9 cellular contexts compared by ENCODE assay signal in genomic region chr7:130890176-130891020, GRCh38.
DNase-seq lines count a peak whose midpoint lies in the region; ATAC-seq and TF ChIP-seq lines count a peak whose summit lies in the region.
"Had no signal": no experiment of that assay in that cellular context is flagged by ENCODE, and none has a peak within 500 bp of the region (broad histone marks: within the 10 kb centered on the region; RNA-seq: fewer than 3 reads in every experiment).

No MANE protein-coding gene starts in this region.

- in situ Hi-C loops in HAP-1 (cut with MboI; ENCODE audit: low sequenced_read_pairs), result no loop called here

- intact Hi-C loops in spleen (cut with DNase I; ENCODE audit: low total_unique reads), result no loop called here

- peak overlapping the region; percentile 78 to 87 for H3K27ac ChIP-seq in right atrium auricular region
- peak overlapping the region in 6 of 8 donors; percentile 27 to 88 (median 66) for H3K27ac ChIP-seq in spleen

- H3K4me1 ChIP-seq in adipocyte (ENCODE audit: control insufficient read depth, insufficient read depth, low read length) (peaks cover 95% of the 10 kb centered on the region), right atrium auricular region (peaks cover 0 to 71% of the 10 kb centered on the region in 2 donors), spleen (peaks cover 8 to 90% (median 41%) of the 10 kb centered on the region in 6 donors), HAP-1 (no peaks in the 10 kb centered on the region)

- no peak for TF ChIP-seq POLR2A in spleen (IDR thresholded peaks at IDR 0.05)
- no peak for TF ChIP-seq POLR2A in erythroblast (IDR thresholded peaks at IDR 0.05; ENCODE audit: low read length)

- WGBS in spleen, 5 donors, result 81 to 93% (median 83%) methylated on average over 11 of the region's 11 CpGs

- TF ChIP-seq CTCF in right atrium auricular region (IDR thresholded peaks at IDR 0.05) (no peak), spleen (IDR thresholded peaks at IDR 0.05 in 8 of 11, conservative IDR thresholded peaks at IDR 0.05 in 3 of 11) (no peak)

- no peak for ATAC-seq in HG02610 (IDR thresholded peaks at IDR 0.05; ENCODE audit: unreplicated experiment)

- H3K9me3 Mint-ChIP-seq in IgD-negative memory B cell, result no peaks in the 10 kb centered on the region

- DNase-seq in adipocyte (ENCODE audit: low read depth) (peak; percentile 89), right atrium auricular region (ENCODE audit: low spot score) (no peak), spleen (no peak), erythroblast (lab: John Stamatoyannopoulos, UW) (no peak), HAP-1 (ENCODE audit: low spot score in 2 of 2) (no peak)
- no peak for DNase-seq in activated CD4-positive, CD25-positive, alpha-beta regulatory T cell treated with anti-CD3 and anti-CD28 coated beads, Interleukin-2, amount 50 U/mL, for 72 hours
- DNase-seq: NCI-H1930 had no signal

- H3K27me3 Mint-ChIP-seq in IgD-negative memory B cell, result no peaks in the 10 kb centered on the region

- peaks cover 13 to 23% (median 14%) of the 10 kb centered on the region in 3 donors for H3K4me1 Mint-ChIP-seq in IgD-negative memory B cell

- H3K27me3 ChIP-seq in adipocyte (replicated peaks; ENCODE audit: control insufficient read depth, insufficient read depth, low read length) (no peaks in the 10 kb centered on the region), right atrium auricular region (no peaks in the 10 kb centered on the region), spleen (replicated peaks in 1 of 7) (no peaks in the 10 kb centered on the region), HAP-1 (ENCODE audit: low read depth) (no peaks in the 10 kb centered on the region)

- peak overlapping the region; percentile 89 for H3K9ac ChIP-seq in adipocyte (ENCODE audit: low read length)

- H3K36me3 ChIP-seq in adipocyte (ENCODE audit: control insufficient read depth, insufficient read depth, low read length, severe bottlenecking) (peaks cover 43% of the 10 kb centered on the region), right atrium auricular region (peaks cover 30% of the 10 kb centered on the region), spleen (peaks cover 0 to 74% (median 39%) of the 10 kb centered on the region in 6 donors), HAP-1 (replicated peaks) (no peaks in the 10 kb centered on the region; the same call in 1 of the 2 replicates)

- H3K27ac Mint-ChIP-seq in IgD-negative memory B cell, result peak overlapping the region in 2 of 3 donors; percentile 71 to 84

- H3K4me3 ChIP-seq in adipocyte (ENCODE audit: low read length) (peak overlapping the region; percentile 69), right atrium auricular region (no peak overlapping the region), spleen (no peak overlapping the region), HAP-1 (no peak overlapping the region)

- H3K9me3 ChIP-seq in adipocyte (ENCODE audit: control insufficient read depth, low read length) (no peaks in the 10 kb centered on the region), right atrium auricular region (no peaks in the 10 kb centered on the region), spleen (no peaks in the 10 kb centered on the region), HAP-1 (no peaks in the 10 kb centered on the region)

- H3K4me3 Mint-ChIP-seq in IgD-negative memory B cell, result no peak overlapping the region

- peaks cover 4% of the 10 kb centered on the region for H3K36me3 Mint-ChIP-seq in IgD-negative memory B cell
